ENCODE assay signal across 1 cellular context in the genomic region with DNA sequence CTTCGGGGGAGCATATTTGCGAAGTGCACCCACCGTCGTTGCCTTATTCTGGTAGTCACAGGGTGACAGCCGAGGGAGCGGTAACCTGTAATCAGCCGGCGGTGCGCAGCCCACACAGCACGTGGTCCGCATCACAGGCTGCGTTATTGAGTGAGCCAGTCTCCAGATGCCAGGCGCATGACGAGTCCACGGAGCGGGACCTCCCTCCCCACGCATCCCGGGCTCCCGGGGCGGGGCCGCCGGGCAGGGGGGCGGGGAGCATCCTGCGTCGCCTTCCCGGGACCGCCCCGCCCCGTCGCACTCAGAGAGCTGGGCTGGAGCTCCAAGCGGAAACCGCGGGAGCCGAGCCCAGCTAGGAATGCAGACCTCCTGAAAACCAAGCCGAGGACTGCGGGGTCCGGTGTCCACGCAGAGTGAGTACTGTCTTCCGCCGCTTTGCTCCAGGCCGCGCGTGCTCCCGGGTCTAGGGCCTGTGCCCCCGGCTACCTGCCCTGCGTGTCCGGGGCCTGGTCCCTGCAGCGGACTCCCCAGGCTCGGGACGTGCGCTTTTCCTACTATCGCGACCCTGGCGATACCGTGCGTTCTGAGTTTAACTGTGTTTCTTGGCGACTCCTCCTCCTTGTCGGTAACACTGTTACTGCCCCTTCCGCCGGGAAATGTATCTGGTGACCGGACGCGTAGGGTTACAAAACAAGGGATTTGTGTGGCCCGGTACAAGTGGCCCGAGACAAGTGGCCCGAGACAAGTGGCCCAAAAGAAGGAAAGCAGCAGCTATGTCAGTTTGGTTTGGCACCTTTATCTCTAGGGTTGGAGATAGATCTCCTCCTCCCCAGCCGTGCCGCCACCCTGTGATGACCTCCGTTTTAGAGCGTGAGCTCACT.
A peak's percentile ranks its signal among the peaks of the same experiment; 100 is the strongest.
TF ChIP-seq lines count a peak whose summit lies in the region.

No MANE protein-coding gene starts in this region.

TF ChIP-seq in K562, 482 proteins besides CTCF, POLR2A, EP300 and RAD21 (continued from another document and continues in another):
- TF ChIP-seq, protein P1, sequence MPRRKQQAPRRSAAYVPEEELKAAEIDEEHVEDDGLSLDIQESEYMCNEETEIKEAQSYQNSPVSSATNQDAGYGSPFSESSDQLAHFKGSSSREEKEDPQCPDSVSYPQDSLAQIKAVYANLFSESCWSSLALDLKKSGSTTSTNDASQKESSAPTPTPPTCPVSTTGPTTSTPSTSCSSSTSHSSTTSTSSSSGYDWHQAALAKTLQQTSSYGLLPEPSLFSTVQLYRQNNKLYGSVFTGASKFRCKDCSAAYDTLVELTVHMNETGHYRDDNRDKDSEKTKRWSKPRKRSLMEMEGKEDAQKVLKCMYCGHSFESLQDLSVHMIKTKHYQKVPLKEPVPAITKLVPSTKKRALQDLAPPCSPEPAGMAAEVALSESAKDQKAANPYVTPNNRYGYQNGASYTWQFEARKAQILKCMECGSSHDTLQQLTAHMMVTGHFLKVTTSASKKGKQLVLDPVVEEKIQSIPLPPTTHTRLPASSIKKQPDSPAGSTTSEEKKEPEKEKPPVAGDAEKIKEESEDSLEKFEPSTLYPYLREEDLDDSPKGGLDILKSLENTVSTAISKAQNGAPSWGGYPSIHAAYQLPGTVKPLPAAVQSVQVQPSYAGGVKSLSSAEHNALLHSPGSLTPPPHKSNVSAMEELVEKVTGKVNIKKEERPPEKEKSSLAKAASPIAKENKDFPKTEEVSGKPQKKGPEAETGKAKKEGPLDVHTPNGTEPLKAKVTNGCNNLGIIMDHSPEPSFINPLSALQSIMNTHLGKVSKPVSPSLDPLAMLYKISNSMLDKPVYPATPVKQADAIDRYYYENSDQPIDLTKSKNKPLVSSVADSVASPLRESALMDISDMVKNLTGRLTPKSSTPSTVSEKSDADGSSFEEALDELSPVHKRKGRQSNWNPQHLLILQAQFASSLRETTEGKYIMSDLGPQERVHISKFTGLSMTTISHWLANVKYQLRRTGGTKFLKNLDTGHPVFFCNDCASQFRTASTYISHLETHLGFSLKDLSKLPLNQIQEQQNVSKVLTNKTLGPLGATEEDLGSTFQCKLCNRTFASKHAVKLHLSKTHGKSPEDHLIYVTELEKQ (CRISPR knock-in tag; IDR thresholded peaks at IDR 0.05): no peak
- TF ChIP-seq RFX5 (IDR thresholded peaks at IDR 0.05; ENCODE audit: low read depth, low read length) (no peak), NR3C1 (CRISPR knock-in tag; IDR thresholded peaks at IDR 0.05) (0 out of 2 replicates have a peak, but pooled peaks have one; percentile 50), ZNF217 (CRISPR knock-in tag; IDR thresholded peaks at IDR 0.05) (no peak), SMARCC2 (IDR thresholded peaks at IDR 0.05; ENCODE audit: low read depth) (no peak), NR2C1 (IDR thresholded peaks at IDR 0.05) (peak; percentile 81), NR2C1 (tag; IDR thresholded peaks at IDR 0.05) (peak; percentile 83), ZNF695 (CRISPR knock-in tag; IDR thresholded peaks at IDR 0.05) (no peak), ATF7 (IDR thresholded peaks at IDR 0.05) (peak; percentile 58), GATAD2A (IDR thresholded peaks at IDR 0.05) (peak; percentile 33; the same call in 1 of the 2 replicates), ELF4 (CRISPR knock-in tag; IDR thresholded peaks at IDR 0.05) (no peak), ZNF212 (CRISPR knock-in tag; IDR thresholded peaks at IDR 0.05) (no peak), ZKSCAN3 (CRISPR knock-in tag; IDR thresholded peaks at IDR 0.05) (no peak), ELF1 (tag; IDR thresholded peaks at IDR 0.05) (0 out of 2 replicates have a peak, but pooled peaks have one; percentile 44), SPI1 (IDR thresholded peaks at IDR 0.05; ENCODE audit: borderline replicate concordance, low read depth, low read length) (no peak), RBM15 (IDR thresholded peaks at IDR 0.05; ENCODE audit: insufficient read depth, low read length) (no peak), MCM7 (IDR thresholded peaks at IDR 0.05) (no peak), RCOR1 (IDR thresholded peaks at IDR 0.05; ENCODE audit: borderline replicate concordance in 1 of 2, low read depth in 2 of 2, low read length in 2 of 2) (peak in 1 of 2 experiments; percentile 77; a peak in 2 of 4 replicates), CCNT2 (IDR thresholded peaks at IDR 0.05; ENCODE audit: borderline replicate concordance, extremely low read depth, insufficient read length, low read depth, low read length) (peak; percentile 66), TARDBP (IDR thresholded peaks at IDR 0.05) (peak; percentile 75; the same call in 1 of the 2 replicates), RBM17 (IDR thresholded peaks at IDR 0.05; ENCODE audit: borderline replicate concordance, low read depth, low read length) (no peak), NR1H2 (CRISPR knock-in tag; IDR thresholded peaks at IDR 0.05) (no peak), HDAC6 (IDR thresholded peaks at IDR 0.05; ENCODE audit: low read depth, low read length) (no peak), DDX20 (tag; IDR thresholded peaks at IDR 0.05; ENCODE audit: low read depth) (no peak), DPF2 (IDR thresholded peaks at IDR 0.05) (no peak; the same call in none of the 2 replicates), TAF15 (IDR thresholded peaks at IDR 0.05; ENCODE audit: low read depth, low read length) (no peak), NFE2L1 (tag; IDR thresholded peaks at IDR 0.05; ENCODE audit: borderline replicate concordance, low read depth) (no peak), KAT2B (IDR thresholded peaks at IDR 0.05; ENCODE audit: low read depth, low read length) (no peak), SETDB1 (IDR thresholded peaks at IDR 0.05; ENCODE audit: low read length) (no peak), MAFG (tag; conservative IDR thresholded peaks at IDR 0.05) (no peak), SREBF2 (CRISPR knock-in tag; IDR thresholded peaks at IDR 0.05) (0 out of 2 replicates have a peak, but pooled peaks have one; percentile 46), ZNF707 (CRISPR knock-in tag; conservative IDR thresholded peaks at IDR 0.05) (no peak), RNF2 (IDR thresholded peaks at IDR 0.05) (peak; percentile 27; the same call in 1 of the 2 replicates), SIN3A (IDR thresholded peaks at IDR 0.05; ENCODE audit: borderline replicate concordance in 2 of 2, control insufficient read depth in 1 of 2, low read depth in 2 of 2, low read length in 2 of 2) (peak in 1 of 2 experiments; percentile 29; a peak in 1 of 4 replicates), ZNF384 (IDR thresholded peaks at IDR 0.05; ENCODE audit: low read depth, low read length) (no peak)
- TF ChIP-seq, protein P2, sequence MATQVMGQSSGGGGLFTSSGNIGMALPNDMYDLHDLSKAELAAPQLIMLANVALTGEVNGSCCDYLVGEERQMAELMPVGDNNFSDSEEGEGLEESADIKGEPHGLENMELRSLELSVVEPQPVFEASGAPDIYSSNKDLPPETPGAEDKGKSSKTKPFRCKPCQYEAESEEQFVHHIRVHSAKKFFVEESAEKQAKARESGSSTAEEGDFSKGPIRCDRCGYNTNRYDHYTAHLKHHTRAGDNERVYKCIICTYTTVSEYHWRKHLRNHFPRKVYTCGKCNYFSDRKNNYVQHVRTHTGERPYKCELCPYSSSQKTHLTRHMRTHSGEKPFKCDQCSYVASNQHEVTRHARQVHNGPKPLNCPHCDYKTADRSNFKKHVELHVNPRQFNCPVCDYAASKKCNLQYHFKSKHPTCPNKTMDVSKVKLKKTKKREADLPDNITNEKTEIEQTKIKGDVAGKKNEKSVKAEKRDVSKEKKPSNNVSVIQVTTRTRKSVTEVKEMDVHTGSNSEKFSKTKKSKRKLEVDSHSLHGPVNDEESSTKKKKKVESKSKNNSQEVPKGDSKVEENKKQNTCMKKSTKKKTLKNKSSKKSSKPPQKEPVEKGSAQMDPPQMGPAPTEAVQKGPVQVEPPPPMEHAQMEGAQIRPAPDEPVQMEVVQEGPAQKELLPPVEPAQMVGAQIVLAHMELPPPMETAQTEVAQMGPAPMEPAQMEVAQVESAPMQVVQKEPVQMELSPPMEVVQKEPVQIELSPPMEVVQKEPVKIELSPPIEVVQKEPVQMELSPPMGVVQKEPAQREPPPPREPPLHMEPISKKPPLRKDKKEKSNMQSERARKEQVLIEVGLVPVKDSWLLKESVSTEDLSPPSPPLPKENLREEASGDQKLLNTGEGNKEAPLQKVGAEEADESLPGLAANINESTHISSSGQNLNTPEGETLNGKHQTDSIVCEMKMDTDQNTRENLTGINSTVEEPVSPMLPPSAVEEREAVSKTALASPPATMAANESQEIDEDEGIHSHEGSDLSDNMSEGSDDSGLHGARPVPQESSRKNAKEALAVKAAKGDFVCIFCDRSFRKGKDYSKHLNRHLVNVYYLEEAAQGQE (CRISPR knock-in tag; IDR thresholded peaks at IDR 0.05; ENCODE audit: low read depth): 0 out of 2 replicates have a peak, but pooled peaks have one; percentile 18
- TF ChIP-seq, protein P3, sequence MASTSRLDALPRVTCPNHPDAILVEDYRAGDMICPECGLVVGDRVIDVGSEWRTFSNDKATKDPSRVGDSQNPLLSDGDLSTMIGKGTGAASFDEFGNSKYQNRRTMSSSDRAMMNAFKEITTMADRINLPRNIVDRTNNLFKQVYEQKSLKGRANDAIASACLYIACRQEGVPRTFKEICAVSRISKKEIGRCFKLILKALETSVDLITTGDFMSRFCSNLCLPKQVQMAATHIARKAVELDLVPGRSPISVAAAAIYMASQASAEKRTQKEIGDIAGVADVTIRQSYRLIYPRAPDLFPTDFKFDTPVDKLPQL (IDR thresholded peaks at IDR 0.05; ENCODE audit: extremely low read depth, insufficient read length): no peak
- TF ChIP-seq, protein P4, sequence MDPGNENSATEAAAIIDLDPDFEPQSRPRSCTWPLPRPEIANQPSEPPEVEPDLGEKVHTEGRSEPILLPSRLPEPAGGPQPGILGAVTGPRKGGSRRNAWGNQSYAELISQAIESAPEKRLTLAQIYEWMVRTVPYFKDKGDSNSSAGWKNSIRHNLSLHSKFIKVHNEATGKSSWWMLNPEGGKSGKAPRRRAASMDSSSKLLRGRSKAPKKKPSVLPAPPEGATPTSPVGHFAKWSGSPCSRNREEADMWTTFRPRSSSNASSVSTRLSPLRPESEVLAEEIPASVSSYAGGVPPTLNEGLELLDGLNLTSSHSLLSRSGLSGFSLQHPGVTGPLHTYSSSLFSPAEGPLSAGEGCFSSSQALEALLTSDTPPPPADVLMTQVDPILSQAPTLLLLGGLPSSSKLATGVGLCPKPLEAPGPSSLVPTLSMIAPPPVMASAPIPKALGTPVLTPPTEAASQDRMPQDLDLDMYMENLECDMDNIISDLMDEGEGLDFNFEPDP (CRISPR knock-in tag; IDR thresholded peaks at IDR 0.05): no peak
- TF ChIP-seq, protein P5, sequence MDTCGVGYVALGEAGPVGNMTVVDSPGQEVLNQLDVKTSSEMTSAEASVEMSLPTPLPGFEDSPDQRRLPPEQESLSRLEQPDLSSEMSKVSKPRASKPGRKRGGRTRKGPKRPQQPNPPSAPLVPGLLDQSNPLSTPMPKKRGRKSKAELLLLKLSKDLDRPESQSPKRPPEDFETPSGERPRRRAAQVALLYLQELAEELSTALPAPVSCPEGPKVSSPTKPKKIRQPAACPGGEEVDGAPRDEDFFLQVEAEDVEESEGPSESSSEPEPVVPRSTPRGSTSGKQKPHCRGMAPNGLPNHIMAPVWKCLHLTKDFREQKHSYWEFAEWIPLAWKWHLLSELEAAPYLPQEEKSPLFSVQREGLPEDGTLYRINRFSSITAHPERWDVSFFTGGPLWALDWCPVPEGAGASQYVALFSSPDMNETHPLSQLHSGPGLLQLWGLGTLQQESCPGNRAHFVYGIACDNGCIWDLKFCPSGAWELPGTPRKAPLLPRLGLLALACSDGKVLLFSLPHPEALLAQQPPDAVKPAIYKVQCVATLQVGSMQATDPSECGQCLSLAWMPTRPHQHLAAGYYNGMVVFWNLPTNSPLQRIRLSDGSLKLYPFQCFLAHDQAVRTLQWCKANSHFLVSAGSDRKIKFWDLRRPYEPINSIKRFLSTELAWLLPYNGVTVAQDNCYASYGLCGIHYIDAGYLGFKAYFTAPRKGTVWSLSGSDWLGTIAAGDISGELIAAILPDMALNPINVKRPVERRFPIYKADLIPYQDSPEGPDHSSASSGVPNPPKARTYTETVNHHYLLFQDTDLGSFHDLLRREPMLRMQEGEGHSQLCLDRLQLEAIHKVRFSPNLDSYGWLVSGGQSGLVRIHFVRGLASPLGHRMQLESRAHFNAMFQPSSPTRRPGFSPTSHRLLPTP (IDR thresholded peaks at IDR 0.05; ENCODE audit: borderline replicate concordance, extremely low read depth, insufficient read length): no peak
- TF ChIP-seq, protein P6, sequence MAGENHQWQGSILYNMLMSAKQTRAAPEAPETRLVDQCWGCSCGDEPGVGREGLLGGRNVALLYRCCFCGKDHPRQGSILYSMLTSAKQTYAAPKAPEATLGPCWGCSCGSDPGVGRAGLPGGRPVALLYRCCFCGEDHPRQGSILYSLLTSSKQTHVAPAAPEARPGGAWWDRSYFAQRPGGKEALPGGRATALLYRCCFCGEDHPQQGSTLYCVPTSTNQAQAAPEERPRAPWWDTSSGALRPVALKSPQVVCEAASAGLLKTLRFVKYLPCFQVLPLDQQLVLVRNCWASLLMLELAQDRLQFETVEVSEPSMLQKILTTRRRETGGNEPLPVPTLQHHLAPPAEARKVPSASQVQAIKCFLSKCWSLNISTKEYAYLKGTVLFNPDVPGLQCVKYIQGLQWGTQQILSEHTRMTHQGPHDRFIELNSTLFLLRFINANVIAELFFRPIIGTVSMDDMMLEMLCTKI (IDR thresholded peaks at IDR 0.05; ENCODE audit: partially characterized antibody): no peak
